1 cellular context compared by ENCODE assay signal in the genomic region with DNA sequence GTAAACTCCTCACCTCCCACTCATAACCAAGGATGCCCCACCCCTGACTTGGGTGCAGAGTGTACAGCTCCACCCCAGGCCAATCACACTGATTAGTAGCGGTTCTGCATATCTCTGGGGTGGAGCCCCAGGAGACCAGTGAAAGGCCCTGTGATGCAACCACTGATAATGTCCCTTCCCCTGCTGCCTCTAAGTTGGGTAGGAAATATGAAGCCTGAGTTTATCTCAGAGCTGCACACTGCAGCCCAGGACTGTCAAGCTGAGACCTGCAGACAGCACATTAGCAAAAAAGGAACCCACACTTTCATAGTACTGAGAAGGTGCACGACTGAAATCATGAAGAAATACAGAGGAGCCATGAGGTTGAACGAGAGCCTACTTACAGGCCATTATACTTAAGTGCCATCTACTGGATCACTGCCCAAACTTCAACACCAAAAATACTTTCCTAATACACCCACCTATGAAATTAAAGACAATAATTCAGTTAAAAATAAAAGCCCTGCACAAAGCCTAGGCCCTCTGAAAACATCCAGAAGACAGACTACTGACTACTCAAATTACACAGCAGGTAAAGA.
TF ChIP-seq lines count a peak whose summit lies in the region.

No MANE protein-coding gene starts in this region.

TF ChIP-seq in GM23338, 12 proteins besides CTCF, POLR2A, EP300 and RAD21 (continued from another document):
- TF ChIP-seq, protein P1, sequence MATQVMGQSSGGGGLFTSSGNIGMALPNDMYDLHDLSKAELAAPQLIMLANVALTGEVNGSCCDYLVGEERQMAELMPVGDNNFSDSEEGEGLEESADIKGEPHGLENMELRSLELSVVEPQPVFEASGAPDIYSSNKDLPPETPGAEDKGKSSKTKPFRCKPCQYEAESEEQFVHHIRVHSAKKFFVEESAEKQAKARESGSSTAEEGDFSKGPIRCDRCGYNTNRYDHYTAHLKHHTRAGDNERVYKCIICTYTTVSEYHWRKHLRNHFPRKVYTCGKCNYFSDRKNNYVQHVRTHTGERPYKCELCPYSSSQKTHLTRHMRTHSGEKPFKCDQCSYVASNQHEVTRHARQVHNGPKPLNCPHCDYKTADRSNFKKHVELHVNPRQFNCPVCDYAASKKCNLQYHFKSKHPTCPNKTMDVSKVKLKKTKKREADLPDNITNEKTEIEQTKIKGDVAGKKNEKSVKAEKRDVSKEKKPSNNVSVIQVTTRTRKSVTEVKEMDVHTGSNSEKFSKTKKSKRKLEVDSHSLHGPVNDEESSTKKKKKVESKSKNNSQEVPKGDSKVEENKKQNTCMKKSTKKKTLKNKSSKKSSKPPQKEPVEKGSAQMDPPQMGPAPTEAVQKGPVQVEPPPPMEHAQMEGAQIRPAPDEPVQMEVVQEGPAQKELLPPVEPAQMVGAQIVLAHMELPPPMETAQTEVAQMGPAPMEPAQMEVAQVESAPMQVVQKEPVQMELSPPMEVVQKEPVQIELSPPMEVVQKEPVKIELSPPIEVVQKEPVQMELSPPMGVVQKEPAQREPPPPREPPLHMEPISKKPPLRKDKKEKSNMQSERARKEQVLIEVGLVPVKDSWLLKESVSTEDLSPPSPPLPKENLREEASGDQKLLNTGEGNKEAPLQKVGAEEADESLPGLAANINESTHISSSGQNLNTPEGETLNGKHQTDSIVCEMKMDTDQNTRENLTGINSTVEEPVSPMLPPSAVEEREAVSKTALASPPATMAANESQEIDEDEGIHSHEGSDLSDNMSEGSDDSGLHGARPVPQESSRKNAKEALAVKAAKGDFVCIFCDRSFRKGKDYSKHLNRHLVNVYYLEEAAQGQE (IDR thresholded peaks at IDR 0.05; ENCODE audit: unreplicated experiment) = no peak
- TF ChIP-seq CREB1 (CRISPR knock-in tag; IDR thresholded peaks at IDR 0.05; ENCODE audit: low read depth) (no peak), JUNB (IDR thresholded peaks at IDR 0.05; ENCODE audit: unreplicated experiment) (no peak), EZH2 (IDR thresholded peaks at IDR 0.05; ENCODE audit: low read depth, unreplicated experiment) (no peak), POLR2AphosphoS5 (IDR thresholded peaks at IDR 0.05; ENCODE audit: low read depth) (no peak), STAT1 (IDR thresholded peaks at IDR 0.05; ENCODE audit: unreplicated experiment) (no peak), EZH2phosphoT487 (IDR thresholded peaks at IDR 0.05; ENCODE audit: unreplicated experiment) (no peak), NANOG (IDR thresholded peaks at IDR 0.05; ENCODE audit: borderline replicate concordance) (no peak)
- TF ChIP-seq, protein P2, sequence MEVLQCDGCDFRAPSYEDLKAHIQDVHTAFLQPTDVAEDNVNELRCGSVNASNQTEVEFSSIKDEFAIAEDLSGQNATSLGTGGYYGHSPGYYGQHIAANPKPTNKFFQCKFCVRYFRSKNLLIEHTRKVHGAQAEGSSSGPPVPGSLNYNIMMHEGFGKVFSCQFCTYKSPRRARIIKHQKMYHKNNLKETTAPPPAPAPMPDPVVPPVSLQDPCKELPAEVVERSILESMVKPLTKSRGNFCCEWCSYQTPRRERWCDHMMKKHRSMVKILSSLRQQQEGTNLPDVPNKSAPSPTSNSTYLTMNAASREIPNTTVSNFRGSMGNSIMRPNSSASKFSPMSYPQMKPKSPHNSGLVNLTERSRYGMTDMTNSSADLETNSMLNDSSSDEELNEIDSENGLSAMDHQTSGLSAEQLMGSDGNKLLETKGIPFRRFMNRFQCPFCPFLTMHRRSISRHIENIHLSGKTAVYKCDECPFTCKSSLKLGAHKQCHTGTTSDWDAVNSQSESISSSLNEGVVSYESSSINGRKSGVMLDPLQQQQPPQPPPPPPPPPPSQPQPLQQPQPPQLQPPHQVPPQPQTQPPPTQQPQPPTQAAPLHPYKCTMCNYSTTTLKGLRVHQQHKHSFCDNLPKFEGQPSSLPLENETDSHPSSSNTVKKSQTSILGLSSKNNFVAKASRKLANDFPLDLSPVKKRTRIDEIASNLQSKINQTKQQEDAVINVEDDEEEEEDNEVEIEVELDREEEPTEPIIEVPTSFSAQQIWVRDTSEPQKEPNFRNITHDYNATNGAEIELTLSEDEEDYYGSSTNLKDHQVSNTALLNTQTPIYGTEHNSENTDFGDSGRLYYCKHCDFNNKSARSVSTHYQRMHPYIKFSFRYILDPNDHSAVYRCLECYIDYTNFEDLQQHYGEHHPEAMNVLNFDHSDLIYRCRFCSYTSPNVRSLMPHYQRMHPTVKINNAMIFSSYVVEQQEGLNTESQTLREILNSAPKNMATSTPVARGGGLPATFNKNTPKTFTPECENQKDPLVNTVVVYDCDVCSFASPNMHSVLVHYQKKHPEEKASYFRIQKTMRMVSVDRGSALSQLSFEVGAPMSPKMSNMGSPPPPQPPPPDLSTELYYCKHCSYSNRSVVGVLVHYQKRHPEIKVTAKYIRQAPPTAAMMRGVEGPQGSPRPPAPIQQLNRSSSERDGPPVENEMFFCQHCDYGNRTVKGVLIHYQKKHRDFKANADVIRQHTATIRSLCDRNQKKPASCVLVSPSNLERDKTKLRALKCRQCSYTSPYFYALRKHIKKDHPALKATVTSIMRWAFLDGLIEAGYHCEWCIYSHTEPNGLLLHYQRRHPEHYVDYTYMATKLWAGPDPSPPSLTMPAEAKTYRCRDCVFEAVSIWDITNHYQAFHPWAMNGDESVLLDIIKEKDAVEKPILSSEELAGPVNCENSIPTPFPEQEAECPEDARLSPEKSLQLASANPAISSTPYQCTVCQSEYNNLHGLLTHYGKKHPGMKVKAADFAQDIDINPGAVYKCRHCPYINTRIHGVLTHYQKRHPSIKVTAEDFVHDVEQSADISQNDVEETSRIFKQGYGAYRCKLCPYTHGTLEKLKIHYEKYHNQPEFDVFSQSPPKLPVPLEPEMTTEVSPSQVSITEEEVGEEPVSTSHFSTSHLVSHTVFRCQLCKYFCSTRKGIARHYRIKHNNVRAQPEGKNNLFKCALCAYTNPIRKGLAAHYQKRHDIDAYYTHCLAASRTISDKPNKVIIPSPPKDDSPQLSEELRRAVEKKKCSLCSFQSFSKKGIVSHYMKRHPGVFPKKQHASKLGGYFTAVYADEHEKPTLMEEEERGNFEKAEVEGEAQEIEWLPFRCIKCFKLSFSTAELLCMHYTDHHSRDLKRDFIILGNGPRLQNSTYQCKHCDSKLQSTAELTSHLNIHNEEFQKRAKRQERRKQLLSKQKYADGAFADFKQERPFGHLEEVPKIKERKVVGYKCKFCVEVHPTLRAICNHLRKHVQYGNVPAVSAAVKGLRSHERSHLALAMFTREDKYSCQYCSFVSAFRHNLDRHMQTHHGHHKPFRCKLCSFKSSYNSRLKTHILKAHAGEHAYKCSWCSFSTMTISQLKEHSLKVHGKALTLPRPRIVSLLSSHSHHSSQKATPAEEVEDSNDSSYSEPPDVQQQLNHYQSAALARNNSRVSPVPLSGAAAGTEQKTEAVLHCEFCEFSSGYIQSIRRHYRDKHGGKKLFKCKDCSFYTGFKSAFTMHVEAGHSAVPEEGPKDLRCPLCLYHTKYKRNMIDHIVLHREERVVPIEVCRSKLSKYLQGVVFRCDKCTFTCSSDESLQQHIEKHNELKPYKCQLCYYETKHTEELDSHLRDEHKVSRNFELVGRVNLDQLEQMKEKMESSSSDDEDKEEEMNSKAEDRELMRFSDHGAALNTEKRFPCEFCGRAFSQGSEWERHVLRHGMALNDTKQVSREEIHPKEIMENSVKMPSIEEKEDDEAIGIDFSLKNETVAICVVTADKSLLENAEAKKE (CRISPR knock-in tag; IDR thresholded peaks at IDR 0.05) = no peak
